ENCODE assay signal across 10 cellular contexts in genomic region chr17:2883544-2884203, GRCh38.
A peak's percentile ranks its signal among the peaks of the same experiment; 100 is the strongest.
DNase-seq lines count a peak whose midpoint lies in the region; ATAC-seq and TF ChIP-seq lines count a peak whose summit lies in the region.
"Had no signal": no experiment of that assay in that cellular context is flagged by ENCODE, and none has a peak within 500 bp of the region (broad histone marks: within the 10 kb centered on the region; RNA-seq: fewer than 3 reads in every experiment).

No MANE protein-coding gene starts in this region.

- TF ChIP-seq CTCF in heart right ventricle (IDR thresholded peaks at IDR 0.05), result no peak

- no peaks in the 10 kb centered on the region for H3K36me3 ChIP-seq in heart right ventricle

- DNase-seq in AG08395 (ENCODE audit: low spot score) (peak; percentile 70), HEK293T (ENCODE audit: extremely low spot score) (no peak), RKO (ENCODE audit: low spot score) (peak; percentile 15), heart right ventricle (peak; percentile 44 to 50), iPS-NIHi11 (ENCODE audit: low spot score) (no peak)
- no peak for DNase-seq in activated CD4-positive, alpha-beta T cell treated with anti-CD3 and anti-CD28 coated beads for 4 hours
- DNase-seq in stimulated activated naive CD8-positive, alpha-beta T cell treated with anti-CD3 and anti-CD28 coated beads, Interleukin-15, Interleukin-2, amounts not matched to agents 100 U/mL and 50 U/mL, for 24 hours, result no peak
- DNase-seq: activated CD4-positive, alpha-beta T cell treated with anti-CD3 and anti-CD28 coated beads for 36 hours had no signal

- POLR2A ChIA-PET in HEK293T (lab: Yijun Ruan, JAX), result no interaction called here

- H3K4me3 ChIP-seq in heart right ventricle, result no peak overlapping the region
- H3K4me3 ChIP-seq: K562 had no signal

- no peaks in the 10 kb centered on the region for H3K27me3 ChIP-seq in heart right ventricle

- CTCF ChIA-PET in HEK293T (lab: Yijun Ruan, JAX), result no interaction called here

- H3K27ac ChIP-seq in heart right ventricle, result peak overlapping the region in 7 of 10 donors; percentile 5 to 65 (median 35)

- peaks cover 3 to 15% (median 9%) of the 10 kb centered on the region in 9 donors for H3K4me1 ChIP-seq in heart right ventricle

- H3K9me3 ChIP-seq in heart right ventricle, result no peaks in the 10 kb centered on the region

- ATAC-seq in heart right ventricle, result peak; percentile 60 to 92 (median 86)
- no peak for ATAC-seq in GM19455 (IDR thresholded peaks at IDR 0.05; ENCODE audit: unreplicated experiment)
- ATAC-seq in stimulated activated naive CD8-positive, alpha-beta T cell treated with anti-CD3 and anti-CD28 coated beads, Interleukin-15, Interleukin-2, amounts not matched to agents 100 U/mL and 50 U/mL, for 24 hours, result no peak
- ATAC-seq: activated CD4-positive, alpha-beta T cell treated with anti-CD3 and anti-CD28 coated beads for 36 hours; K562 had no signal

- 50 to 57% methylated on average over 10 of the region's 10 CpGs for WGBS in heart right ventricle, 2 donors

- intact Hi-C loops in heart right ventricle (cut with DNase I), result no loop called here

TF ChIP-seq in HEK293T, 16 proteins besides CTCF, POLR2A, EP300 and RAD21:
- TF ChIP-seq PKNOX1 (IDR thresholded peaks at IDR 0.05) (peak; percentile 66), ARNT (IDR thresholded peaks at IDR 0.05) (no peak)

Comparison
In these comparisons a context has a peak if more than half of its experiments do, and no peak if none do; other contexts are left out.
1. DNase-seq: peak in AG08395 (single experiment), RKO (single experiment) and heart right ventricle (2 of 2); none in HEK293T (single experiment), activated CD4-positive, alpha-beta T cell treated with anti-CD3 and anti-CD28 coated beads for 4 hours (0 of 2), iPS-NIHi11 (single experiment) and stimulated activated naive CD8-positive, alpha-beta T cell treated with anti-CD3 and anti-CD28 coated beads, Interleukin-15, Interleukin-2, amounts not matched to agents 100 U/mL and 50 U/mL, for 24 hours (single experiment).
2. ATAC-seq: peak in heart right ventricle (8 of 8); none in GM19455 (single experiment) and stimulated activated naive CD8-positive, alpha-beta T cell treated with anti-CD3 and anti-CD28 coated beads, Interleukin-15, Interleukin-2, amounts not matched to agents 100 U/mL and 50 U/mL, for 24 hours (single experiment).